In genomic region chr4:41287005-41287404, GRCh38 we compare ENCODE assay signal across 25 cellular contexts. TPM values are rescaled to one million over a fixed set of nuclear protein-coding genes. Genes with fewer than 3 reads are reported as not detected.
A peak's percentile ranks its signal among the peaks of the same experiment; 100 is the strongest.
DNase-seq lines count a peak whose midpoint lies in the region; ATAC-seq, FAIRE-seq and TF ChIP-seq lines count a peak whose summit lies in the region.
"Had no signal": no experiment of that assay in that cellular context is flagged by ENCODE, and none has a peak within 500 bp of the region (broad histone marks: within the 10 kb centered on the region; RNA-seq: fewer than 3 reads in every experiment).

No MANE protein-coding gene starts in this region.

- dilution Hi-C loops in IMR-90 (cut with HindIII; ENCODE audit: low sequenced_read_pairs, unreplicated experiment), result no loop called here

- intact Hi-C loops in Calu3 (cut with micrococcal nuclease; ENCODE audit: unreplicated experiment) (loop anchor here (2.0 to 10.0 kb wide), 2 partner anchors 74 to 148 kb away; no protein-coding TSS in a partner anchor), IMR-90 (cut with micrococcal nuclease) (no loop called here), esophagus squamous epithelium (cut with DNase I) (loop anchor here (10.0 kb wide), 1 partner anchor 598 kb away; no protein-coding TSS in a partner anchor)
- intact Hi-C loops in activated CD4-positive, alpha-beta T cell treated with anti-CD3 and anti-CD28 coated beads, Interleukin-2, amount 10 ng/mL, durations not matched to agents 24 days and 14 days (cut with micrococcal nuclease), result no loop called here

- no peak for TF ChIP-seq RAD21 in IMR-90 (IDR thresholded peaks at IDR 0.05; ENCODE audit: low read length)

- H3K9me1 ChIP-seq in IMR-90 (ENCODE audit: insufficient read depth, low read length), result 0 out of 2 replicates have a peak, but pooled peaks cover 3% of the 10 kb centered on the region

- no peak overlapping the region; the same call in 1 of the 2 replicates for H3K18ac ChIP-seq in IMR-90 (ENCODE audit: low read depth, low read length)

- no peak overlapping the region for H3K4me3 ChIP-seq in IMR-90 (ENCODE audit: insufficient read depth, low read depth, low read length)
- no peak overlapping the region for H3K4me3 ChIP-seq in esophagus squamous epithelium
- H3K4me3 ChIP-seq: BLaER1 treated with 17β-estradiol and CSF1 and Interleukin-3, amounts not matched to agents 10 nM and 100 nM; lower lobe of right lung; MG63; SJCRH30 had no signal

- no peak overlapping the region; the same call in 1 of the 2 replicates for H3K27ac ChIP-seq in IMR-90 (ENCODE audit: insufficient read depth, low read length)
- H3K27ac ChIP-seq in esophagus squamous epithelium, result no peak overlapping the region
- H3K27ac ChIP-seq: BLaER1 treated with 17β-estradiol and CSF1 and Interleukin-3, amounts not matched to agents 10 nM and 100 nM; lower lobe of right lung; SJCRH30 had no signal

- H3K4me1 ChIP-seq in IMR-90 (ENCODE audit: control insufficient read depth, insufficient read depth, low read length) (peaks cover 9% of the 10 kb centered on the region), esophagus squamous epithelium (no peaks in the 10 kb centered on the region)
- H3K4me1 ChIP-seq: BLaER1 treated with 17β-estradiol and CSF1 and Interleukin-3, amounts not matched to agents 10 nM and 100 nM had no signal

- WGBS in IMR-90 (ENCODE audit: extremely low coverage in 2 of 2, insufficient read length in 1 of 2), 2 experiments, result no CpG with 5 or more reads among the region's 1 CpG
- WGBS in esophagus squamous epithelium, 2 donors, result 88 to 91% methylated on average over 1 of the region's 1 CpG

- peak; percentile 89 for FAIRE-seq in endometrium (lab: Jason Lieb, UNC)

- no peak overlapping the region for H2BK15ac ChIP-seq in IMR-90 (ENCODE audit: low read depth, low read length)

- CTCF ChIA-PET in Calu3 (lab: Charles Lee) (interaction anchor here (0.7 kb wide), 1 partner anchor 165 kb away, joined by 7 read pairs; no protein-coding TSS in a partner anchor), IMR-90 (lab: Yijun Ruan, JAX) (interaction anchor here (0.7 kb wide), 1 partner anchor 494 kb away, joined by 3 read pairs; no protein-coding TSS in a partner anchor)

- H3K4ac ChIP-seq in IMR-90 (ENCODE audit: low read depth, low read length), result no peak overlapping the region

- no peaks in the 10 kb centered on the region for H4K20me1 ChIP-seq in IMR-90 (ENCODE audit: insufficient read depth, low read length)
- H4K20me1 ChIP-seq: BLaER1 treated with 17β-estradiol and CSF1 and Interleukin-3, amounts not matched to agents 10 nM and 100 nM had no signal

- H3K27ac Mint-ChIP-seq in Calu3 (ENCODE audit: unreplicated experiment), result peak overlapping the region; percentile 13
- peak overlapping the region in 2 of 3 experiments; percentile 40 to 76 for H3K27ac Mint-ChIP-seq in nephron
- H3K27ac Mint-ChIP-seq in activated CD4-positive, alpha-beta T cell treated with anti-CD3 and anti-CD28 coated beads, Interleukin-2, amount 10 ng/mL, durations not matched to agents 24 days and 14 days, result no peak overlapping the region
- H3K27ac Mint-ChIP-seq: activated naive CD4-positive, alpha-beta T cell treated with anti-CD3 and anti-CD28 coated beads, Interleukin-2, amount 50 U/mL, for 24 hours; activated T-cell treated with anti-CD3 and anti-CD28 coated beads, Interleukin-2, amount 50 U/mL, for 72 hours; naive B cell; progenitor cell of endocrine pancreas; T-helper 2 cell treated with Interferon-gamma antibody and Interleukin-4, amounts not matched to agents 5 μg/mL and 100 μg/mL, for 36 hours had no signal

- no peak overlapping the region for H4K91ac ChIP-seq in IMR-90 (ENCODE audit: insufficient read depth, low read depth, low read length)

- no peak overlapping the region for H3K56ac ChIP-seq in IMR-90 (ENCODE audit: extremely low read depth, insufficient read depth, low read length)

- H3K36me3 Mint-ChIP-seq in Calu3 (ENCODE audit: insufficient read depth, unreplicated experiment) (peaks cover 6% of the 10 kb centered on the region), nephron (ENCODE audit: low read depth) (no peaks in the 10 kb centered on the region)
- H3K36me3 Mint-ChIP-seq in activated CD4-positive, alpha-beta T cell treated with anti-CD3 and anti-CD28 coated beads, Interleukin-2, amount 10 ng/mL, durations not matched to agents 24 days and 14 days (ENCODE audit: low read depth), result no peaks in the 10 kb centered on the region
- H3K36me3 Mint-ChIP-seq: activated naive CD4-positive, alpha-beta T cell treated with anti-CD3 and anti-CD28 coated beads, Interleukin-2, amount 50 U/mL, for 24 hours; naive B cell had no signal

- H4K5ac ChIP-seq in IMR-90 (ENCODE audit: low read depth, low read length), result 0 out of 2 replicates have a peak overlapping the region, but pooled peaks have one; percentile 81

- H3K79me1 ChIP-seq in IMR-90 (ENCODE audit: low read depth in 1 of 2, low read length in 2 of 2), result no peaks in the 10 kb centered on the region

- TF ChIP-seq POLR2A in IMR-90 (IDR thresholded peaks at IDR 0.05; ENCODE audit: low read depth, low read length), result no peak
- no peak for TF ChIP-seq POLR2A in esophagus squamous epithelium (IDR thresholded peaks at IDR 0.05)

- no peaks in the 10 kb centered on the region for H3K27me3 ChIP-seq in IMR-90 (ENCODE audit: control insufficient read depth, insufficient read depth, low read length)
- H3K27me3 ChIP-seq in esophagus squamous epithelium, result no peaks in the 10 kb centered on the region
- H3K27me3 ChIP-seq: BLaER1 treated with 17β-estradiol and CSF1 and Interleukin-3, amounts not matched to agents 10 nM and 100 nM; MG63; SJCRH30 had no signal

- H3K36me3 ChIP-seq in IMR-90 (ENCODE audit: control insufficient read depth, insufficient read depth, low read length), result no peaks in the 10 kb centered on the region
- H3K36me3 ChIP-seq in esophagus squamous epithelium, result no peaks in the 10 kb centered on the region
- H3K36me3 ChIP-seq: lower lobe of right lung, MG63, SJCRH30 had no signal

- no peak overlapping the region for H2AK5ac ChIP-seq in IMR-90 (ENCODE audit: low read depth, low read length)

- H2AFZ ChIP-seq in IMR-90 (replicated peaks; ENCODE audit: low read length, poor library complexity), result no peak overlapping the region

- H3K9ac ChIP-seq in IMR-90 (ENCODE audit: low read depth, low read length), result no peak overlapping the region
- H3K9ac ChIP-seq: BLaER1 treated with 17β-estradiol and CSF1 and Interleukin-3, amounts not matched to agents 10 nM and 100 nM had no signal

- POLR2A ChIA-PET in IMR-90 (lab: Charles Lee; ENCODE audit: unreplicated experiment), result no interaction called here

- H2BK20ac ChIP-seq in IMR-90 (ENCODE audit: low read depth, low read length), result 0 out of 2 replicates have a peak overlapping the region, but pooled peaks have one; percentile 21

- ATAC-seq in IMR-90 (ENCODE audit: low read depth) (peak; percentile 92), GM21360 (IDR thresholded peaks at IDR 0.05; ENCODE audit: unreplicated experiment) (no peak)
- ATAC-seq: activated T-cell treated with anti-CD3 and anti-CD28 coated beads, Interleukin-2, amount 50 U/mL, for 72 hours; lower lobe of right lung had no signal

- peaks cover 33% of the 10 kb centered on the region for H3K4me1 Mint-ChIP-seq in Calu3 (ENCODE audit: low read depth, unreplicated experiment)
- H3K4me1 Mint-ChIP-seq in nephron, result peaks cover 12% of the 10 kb centered on the region
- H3K4me1 Mint-ChIP-seq in activated CD4-positive, alpha-beta T cell treated with anti-CD3 and anti-CD28 coated beads, Interleukin-2, amount 10 ng/mL, durations not matched to agents 24 days and 14 days, result no peaks in the 10 kb centered on the region
- H3K4me1 Mint-ChIP-seq: activated naive CD4-positive, alpha-beta T cell treated with anti-CD3 and anti-CD28 coated beads, Interleukin-2, amount 50 U/mL, for 24 hours; naive B cell had no signal

- in situ Hi-C loops in IMR-90 (cut with MboI; ENCODE audit: low sequenced_read_pairs), result loop anchor here (10.0 kb wide), 1 partner anchor 598 kb away; no protein-coding TSS in a partner anchor

- no peak overlapping the region for H2BK5ac ChIP-seq in IMR-90 (ENCODE audit: low read depth, low read length, poor library complexity, severe bottlenecking)

- no peaks in the 10 kb centered on the region; the same call in 1 of the 2 replicates for H3K9me3 ChIP-seq in IMR-90 (ENCODE audit: control insufficient read depth, insufficient read depth, low read length)
- H3K9me3 ChIP-seq in esophagus squamous epithelium, result no peaks in the 10 kb centered on the region
- H3K9me3 ChIP-seq: lower lobe of right lung, MG63, SJCRH30 had no signal

- H3K27me3 Mint-ChIP-seq in Calu3 (ENCODE audit: unreplicated experiment) (no peaks in the 10 kb centered on the region), nephron (ENCODE audit: low read depth) (no peaks in the 10 kb centered on the region)
- H3K27me3 Mint-ChIP-seq in activated CD4-positive, alpha-beta T cell treated with anti-CD3 and anti-CD28 coated beads, Interleukin-2, amount 10 ng/mL, durations not matched to agents 24 days and 14 days, result no peaks in the 10 kb centered on the region
- H3K27me3 Mint-ChIP-seq: activated naive CD4-positive, alpha-beta T cell treated with anti-CD3 and anti-CD28 coated beads, Interleukin-2, amount 50 U/mL, for 24 hours; progenitor cell of endocrine pancreas had no signal

- BruUV-seq in Calu3 (replicated peaks; lab: Mats Ljungman, UMichigan), result no TSS peak
- no TSS peak for BruUV-seq in IMR-90 (replicated peaks; lab: Mats Ljungman, UMichigan)

- no peak overlapping the region for H2AK9ac ChIP-seq in IMR-90 (replicated peaks; ENCODE audit: low read depth, low read length, poor library complexity)

- no peak overlapping the region for H3K14ac ChIP-seq in IMR-90 (replicated peaks; ENCODE audit: low read depth, low read length)

- no peak overlapping the region for H3K23ac ChIP-seq in IMR-90 (ENCODE audit: low read depth, low read length)

- DNase-seq in Calu3 (no peak), IMR-90 (peak; percentile 48), esophagus squamous epithelium (lab: John Stamatoyannopoulos, UW) (no peak), AML-193 (lab: John Stamatoyannopoulos, UW) (no peak)
- no peak for DNase-seq in activated CD4-positive, alpha-beta T cell treated with anti-CD3 and anti-CD28 coated beads, Interleukin-2, amount 10 ng/mL, durations not matched to agents 24 days and 14 days
- DNase-seq: activated CD4-positive, CD25-positive, alpha-beta regulatory T cell; activated CD8-positive, alpha-beta memory T cell treated with anti-CD3 and anti-CD28 coated beads for 24 hours; activated T-cell treated with anti-CD3 and anti-CD28 coated beads, Interleukin-2, amount 50 U/mL, for 72 hours; cortex of kidney; DMS 273 treated with DMSO at 0.1 percent for 48 hours; lower lobe of right lung; MG63; naive B cell; NCI-H187 treated with DMSO at 0.1 percent for 48 hours; NCI-H524; OCI-M1; SJCRH30; stimulated activated CD8-positive, alpha-beta memory T cell treated with anti-CD3 and anti-CD28 coated beads, Interleukin-4, amount 100 ng/mL, for 48 hours had no signal

- no peak overlapping the region for H4K8ac ChIP-seq in IMR-90 (ENCODE audit: low read depth in 2 of 2, low read length in 2 of 2)

- H3K4me2 ChIP-seq in IMR-90 (ENCODE audit: low read depth, low read length), result peak overlapping the region; percentile 54
- H3K4me2 ChIP-seq: BLaER1 treated with 17β-estradiol and CSF1 and Interleukin-3, amounts not matched to agents 10 nM and 100 nM had no signal

- H3K9me3 Mint-ChIP-seq in Calu3 (ENCODE audit: low read depth, unreplicated experiment) (no peaks in the 10 kb centered on the region), nephron (no peaks in the 10 kb centered on the region)
- H3K9me3 Mint-ChIP-seq in activated CD4-positive, alpha-beta T cell treated with anti-CD3 and anti-CD28 coated beads, Interleukin-2, amount 10 ng/mL, durations not matched to agents 24 days and 14 days, result no peaks in the 10 kb centered on the region
- H3K9me3 Mint-ChIP-seq: activated naive CD4-positive, alpha-beta T cell treated with anti-CD3 and anti-CD28 coated beads, Interleukin-2, amount 50 U/mL, for 24 hours; activated T-cell treated with anti-CD3 and anti-CD28 coated beads, Interleukin-2, amount 50 U/mL, for 72 hours; T-helper 2 cell treated with Interferon-gamma antibody and Interleukin-4, amounts not matched to agents 5 μg/mL and 100 μg/mL, for 36 hours had no signal

- H2BK120ac ChIP-seq in IMR-90 (ENCODE audit: low read depth, low read length), result no peak overlapping the region

- no peak overlapping the region for H3K4me3 Mint-ChIP-seq in Calu3 (ENCODE audit: low read depth, unreplicated experiment)
- H3K4me3 Mint-ChIP-seq in nephron, result no peak overlapping the region
- H3K4me3 Mint-ChIP-seq in activated CD4-positive, alpha-beta T cell treated with anti-CD3 and anti-CD28 coated beads, Interleukin-2, amount 10 ng/mL, durations not matched to agents 24 days and 14 days, result no peak overlapping the region
- H3K4me3 Mint-ChIP-seq: activated naive CD4-positive, alpha-beta T cell treated with anti-CD3 and anti-CD28 coated beads, Interleukin-2, amount 50 U/mL, for 24 hours; activated T-cell treated with anti-CD3 and anti-CD28 coated beads, Interleukin-2, amount 50 U/mL, for 72 hours; naive B cell; T-helper 2 cell treated with Interferon-gamma antibody and Interleukin-4, amounts not matched to agents 5 μg/mL and 100 μg/mL, for 36 hours had no signal

- no peak for TF ChIP-seq CTCF in Calu3 (IDR thresholded peaks at IDR 0.05; ENCODE audit: unreplicated experiment)
- no peak for TF ChIP-seq CTCF in IMR-90 (conservative IDR thresholded peaks at IDR 0.05; ENCODE audit: low read depth, low read length)
- no peak for TF ChIP-seq CTCF in nephron (IDR thresholded peaks at IDR 0.05; ENCODE audit: unreplicated experiment in 3 of 3)
- TF ChIP-seq CTCF in esophagus squamous epithelium (IDR thresholded peaks at IDR 0.05), result no peak

RNA-seq across cellular contexts. Expression of gene UCHL1, which starts 30.3 kb away (rescaled TPM):
- total RNA-seq in Calu3 (2022), result 17.2 and 19.3 TPM in 2 replicates
- 972 and 1,122 TPM in 2 replicates for total RNA-seq in IMR-90 (2012; rRNA removed)
- 1,796 and 2,118 TPM in 2 replicates for polyA plus RNA-seq in IMR-90 (2012; rRNA removed)
- 1,744 and 2,681 TPM in 2 replicates for polyA plus RNA-seq in IMR-90 (2012; cell fraction: cytosol; rRNA removed)
- 2,128 and 5,164 TPM in 2 replicates for polyA plus RNA-seq in IMR-90 (2012; cell fraction: nucleus; rRNA removed; ENCODE audit: low replicate concordance)
- 0.26 and 0.35 TPM in 2 replicates for total RNA-seq in activated CD4-positive, alpha-beta T cell treated with anti-CD3 and anti-CD28 coated beads, Interleukin-2, amount 10 ng/mL, durations not matched to agents 24 days and 14 days
- 1 to 10 TPM; 3.9 to 9.6 (median 9.0) TPM for total RNA-seq in esophagus squamous epithelium

Comparison
In these comparisons a context has a peak if more than half of its experiments do, and no peak if none do; other contexts are left out.
1. RNA of gene UCHL1, which starts 30.3 kb away (total RNA-seq): 972 to 1,122 TPM in IMR-90; 17.2 to 19.3 TPM in Calu3, 3.9 to 9.6 TPM in esophagus squamous epithelium and 0.26 to 0.35 TPM in activated CD4-positive, alpha-beta T cell treated with anti-CD3 and anti-CD28 coated beads, Interleukin-2, amount 10 ng/mL, durations not matched to agents 24 days and 14 days; every median in the first group is over 10 times any median in the second.
2. intact Hi-C loops: an anchor here in Calu3 (2.0 to 10.0 kb wide) and esophagus squamous epithelium (10.0 kb wide); none called in IMR-90 and activated CD4-positive, alpha-beta T cell treated with anti-CD3 and anti-CD28 coated beads, Interleukin-2, amount 10 ng/mL, durations not matched to agents 24 days and 14 days.